Comparison of ENCODE assay signal across 8 cellular contexts in genomic region chr2:128321421-128321775, GRCh38. TPM values are rescaled to one million over a fixed set of nuclear protein-coding genes. Genes with fewer than 3 reads are reported as not detected.
DNase-seq lines count a peak whose midpoint lies in the region; ATAC-seq, FAIRE-seq and TF ChIP-seq lines count a peak whose summit lies in the region.

No MANE protein-coding gene starts in this region.

- peaks cover 40% of the 10 kb centered on the region for H3K4me1 ChIP-seq in A673 (ENCODE audit: insufficient read depth, low read length, poor library complexity, severe bottlenecking)
- H3K4me1 ChIP-seq in naive thymus-derived CD4-positive, alpha-beta T cell (ENCODE audit: control insufficient read depth in 2 of 2, insufficient read depth in 2 of 2, low read length in 2 of 2): peaks cover 15 to 24% of the 10 kb centered on the region in 2 donors

- no peak for DNase-seq in A673 (ENCODE audit: low spot score)
- no peak for DNase-seq in central memory CD8-positive, alpha-beta T cell (ENCODE audit: low spot score in 2 of 2)
- DNase-seq in naive thymus-derived CD4-positive, alpha-beta T cell: peak in 2 of 9 donors; percentile 11 to 21
- no peak for DNase-seq in HTR-8/SVneo (ENCODE audit: insufficient read length, low spot score)
- no peak for DNase-seq in AML-193 (lab: John Stamatoyannopoulos, UW)
- DNase-seq in GM20000 (ENCODE audit: low spot score): no peak
- no peak for DNase-seq in anterior cingulate cortex (lab: John Stamatoyannopoulos, UW)

- H3K4me3 ChIP-seq in A673 (ENCODE audit: low read depth, low read length, poor library complexity, severe bottlenecking): peak overlapping the region; percentile 64
- H3K4me3 ChIP-seq in naive thymus-derived CD4-positive, alpha-beta T cell (ENCODE audit: low read length): peak overlapping the region; percentile 68

- no TSS peak for BruUV-seq in A673 (replicated peaks; lab: Mats Ljungman, UMichigan)

- no peak overlapping the region for H3K27ac Mint-ChIP-seq in central memory CD8-positive, alpha-beta T cell (ENCODE audit: low read depth)
- peak overlapping the region in 7 of 9 donors; percentile 32 to 80 (median 62) for H3K27ac Mint-ChIP-seq in naive thymus-derived CD4-positive, alpha-beta T cell

- TF ChIP-seq CTCF in A673 (conservative IDR thresholded peaks at IDR 0.05; ENCODE audit: low read depth, low read length): no peak
- no peak for TF ChIP-seq CTCF in GM20000 (IDR thresholded peaks at IDR 0.05; ENCODE audit: extremely low read depth, missing control alignments)

- peaks cover 2% of the 10 kb centered on the region for H3K36me3 Mint-ChIP-seq in central memory CD8-positive, alpha-beta T cell (ENCODE audit: insufficient read depth)
- H3K36me3 Mint-ChIP-seq in naive thymus-derived CD4-positive, alpha-beta T cell: no peaks in the 10 kb centered on the region

- peaks cover 27% of the 10 kb centered on the region for H3K4me1 Mint-ChIP-seq in central memory CD8-positive, alpha-beta T cell
- peaks cover 15 to 31% (median 20%) of the 10 kb centered on the region in 7 donors for H3K4me1 Mint-ChIP-seq in naive thymus-derived CD4-positive, alpha-beta T cell

- CTCF ChIA-PET in A673 (lab: Charles Lee): interaction anchor here (0.5 to 0.7 kb wide), 2 partner anchors 127 to 318 kb away, joined by 3 to 4 read pairs; no protein-coding TSS in a partner anchor
- CTCF ChIA-PET in naive thymus-derived CD4-positive, alpha-beta T cell (lab: Charles Lee): no interaction called here

- peak overlapping the region; percentile 56 for H3K4me3 Mint-ChIP-seq in central memory CD8-positive, alpha-beta T cell
- H3K4me3 Mint-ChIP-seq in naive thymus-derived CD4-positive, alpha-beta T cell: peak overlapping the region; percentile 71 to 92 (median 76)

- no peaks in the 10 kb centered on the region for H3K9me3 Mint-ChIP-seq in central memory CD8-positive, alpha-beta T cell
- peaks cover 0 to 1% (median 0%) of the 10 kb centered on the region in 11 donors for H3K9me3 Mint-ChIP-seq in naive thymus-derived CD4-positive, alpha-beta T cell

- H3K27ac ChIP-seq in A673 (ENCODE audit: low read depth, low read length, poor library complexity, severe bottlenecking) (peak overlapping the region; percentile 96), KOPT-K1 (ENCODE audit: low read depth, low read length, poor library complexity, severe bottlenecking) (peak overlapping the region; percentile 87)
- no peak overlapping the region for H3K27ac ChIP-seq in naive thymus-derived CD4-positive, alpha-beta T cell (ENCODE audit: low read depth, low read length)

- intact Hi-C loops in A673 (cut with micrococcal nuclease; ENCODE audit: unreplicated experiment): loop anchor here (5.0 to 10.0 kb wide), 3 partner anchors 147 to 411 kb away; no protein-coding TSS in a partner anchor
- intact Hi-C loops in naive thymus-derived CD4-positive, alpha-beta T cell (cut with micrococcal nuclease): loop anchor here (5.0 to 10.0 kb wide), 7 partner anchors 294 to 1664 kb away; partner anchors contain the start of genes SAP130 (in 2 of the 2), GYPC (in 1 of the 2) and IWS1 (in 1 of the 2)

- H3K27me3 Mint-ChIP-seq in central memory CD8-positive, alpha-beta T cell: peaks cover 9% of the 10 kb centered on the region
- peaks cover 0 to 19% (median 0%) of the 10 kb centered on the region in 5 donors for H3K27me3 Mint-ChIP-seq in naive thymus-derived CD4-positive, alpha-beta T cell

- H3K9me3 ChIP-seq in A673 (ENCODE audit: low read depth, low read length, poor library complexity, severe bottlenecking): no peaks in the 10 kb centered on the region
- no peaks in the 10 kb centered on the region for H3K9me3 ChIP-seq in KOPT-K1 (ENCODE audit: insufficient read depth, low read length, poor library complexity, severe bottlenecking)
- no peaks in the 10 kb centered on the region for H3K9me3 ChIP-seq in naive thymus-derived CD4-positive, alpha-beta T cell (ENCODE audit: control insufficient read depth in 2 of 3, low read length in 3 of 3)

- FAIRE-seq in HTR-8/SVneo (lab: Jason Lieb, UNC): no peak

- no peaks in the 10 kb centered on the region for H3K36me3 ChIP-seq in A673 (ENCODE audit: insufficient read depth, low read length, poor library complexity, severe bottlenecking)
- H3K36me3 ChIP-seq in KOPT-K1 (ENCODE audit: insufficient read depth, low read length): peaks cover 12% of the 10 kb centered on the region
- H3K36me3 ChIP-seq in naive thymus-derived CD4-positive, alpha-beta T cell (ENCODE audit: control insufficient read depth in 2 of 3, insufficient read depth in 3 of 3, low read length in 3 of 3): no peaks in the 10 kb centered on the region

- no peak for ATAC-seq in central memory CD8-positive, alpha-beta T cell (replicated peaks; ENCODE audit: extremely low read depth, poor library complexity, severe bottlenecking)
- ATAC-seq in naive thymus-derived CD4-positive, alpha-beta T cell: no peak

- POLR2A ChIA-PET in A673 (lab: Charles Lee; ENCODE audit: low non-redundant PET): no interaction called here
- POLR2A ChIA-PET in naive thymus-derived CD4-positive, alpha-beta T cell (lab: Charles Lee): no interaction called here

- H3K27me3 ChIP-seq in A673 (replicated peaks; ENCODE audit: insufficient read depth, low read depth, low read length, poor library complexity): no peaks in the 10 kb centered on the region
- H3K27me3 ChIP-seq in naive thymus-derived CD4-positive, alpha-beta T cell (ENCODE audit: control insufficient read depth in 2 of 2, insufficient read depth in 2 of 2, low read length in 2 of 2): no peaks in the 10 kb centered on the region

RNA-seq across cellular contexts. Expression of gene HS6ST1, which starts 2.7 kb away (rescaled TPM):
- 56.7 and 63.3 TPM in 2 replicates for total RNA-seq in A673 (2021)
- total RNA-seq in naive thymus-derived CD4-positive, alpha-beta T cell: 10 to 100 TPM; 10.3 to 14.3 (median 13.1) TPM
- polyA plus RNA-seq in naive thymus-derived CD4-positive, alpha-beta T cell: 1 to 10 TPM; 1.6 to 4.3 TPM
